In the genomic region with DNA sequence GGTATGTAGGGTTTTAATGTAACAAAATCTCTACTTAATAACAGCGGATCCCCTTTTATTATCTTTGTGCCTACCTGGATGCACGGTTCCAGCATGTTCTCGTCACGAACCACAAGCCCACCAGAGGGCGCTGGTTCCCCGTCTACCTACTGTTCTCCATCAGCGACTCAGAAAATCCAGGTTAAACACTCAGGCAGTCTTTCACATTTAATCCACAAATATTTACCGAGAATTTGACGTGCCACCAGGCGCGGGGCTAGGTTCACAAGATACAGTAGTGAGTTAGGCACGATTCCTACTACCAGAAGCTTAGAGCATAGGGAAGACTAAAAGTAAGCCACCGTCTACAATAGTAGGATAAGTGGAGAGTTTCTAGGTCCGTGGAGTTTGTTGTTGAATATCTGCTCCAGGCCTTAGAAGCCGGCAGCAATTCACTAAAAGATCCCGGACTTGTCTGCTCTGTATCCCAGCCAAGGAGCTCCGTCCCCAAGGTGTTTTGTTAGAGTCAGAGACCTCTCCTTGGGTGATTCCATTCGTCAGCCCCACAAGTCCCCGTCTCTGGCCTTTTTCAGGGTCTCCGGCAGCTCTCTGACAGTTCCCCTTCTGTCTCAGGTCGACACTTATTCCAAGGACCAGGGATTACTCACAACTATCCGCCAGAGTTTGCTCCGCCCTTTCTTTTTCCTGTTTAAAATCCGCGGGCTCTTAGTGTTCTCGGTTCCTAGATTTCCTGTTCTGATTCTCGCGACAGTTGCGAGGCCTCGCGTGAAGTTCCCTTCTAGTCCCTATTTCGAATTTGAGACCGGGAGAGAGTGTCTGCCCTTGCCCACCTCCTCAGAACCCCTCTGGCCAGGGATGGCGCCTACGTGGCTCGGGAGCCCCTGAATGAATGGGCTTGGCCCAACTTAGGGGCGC, we compare ENCODE assay signal across 8 cellular contexts. TPM values are rescaled to one million over a fixed set of nuclear protein-coding genes. Genes with fewer than 3 reads are reported as not detected.
DNase-seq lines count a peak whose midpoint lies in the region; ATAC-seq and TF ChIP-seq lines count a peak whose summit lies in the region.

No MANE protein-coding gene starts in this region.

- H3K4me1 ChIP-seq in right atrium auricular region (peaks cover 0 to 47% of the 10 kb centered on the region in 2 donors), uterus (peaks cover 0 to 9% of the 10 kb centered on the region in 2 donors)

- DNase-seq in NCI-H1436 (lab: John Stamatoyannopoulos, UW) (peak; percentile 93), T follicular helper cell (ENCODE audit: low read depth) (peak; percentile 83), amygdala (lab: John Stamatoyannopoulos, UW) (peak in 51 of 56 donors; percentile 14 to 95 (median 83)), right atrium auricular region (ENCODE audit: low spot score) (peak; percentile 93), putamen (ENCODE audit: low spot score) (peak; percentile 87), uterus (peak; percentile 93 to 96)

- TF ChIP-seq POLR2A in uterus (IDR thresholded peaks at IDR 0.05): no peak

- H3K27me3 ChIP-seq in right atrium auricular region (no peaks in the 10 kb centered on the region), uterus (no peaks in the 10 kb centered on the region)

- no peaks in the 10 kb centered on the region for H3K36me3 ChIP-seq in right atrium auricular region
- H3K36me3 ChIP-seq in uterus: no peaks in the 10 kb centered on the region

- peak; percentile 78 for TF ChIP-seq CTCF in GM12874 (IDR thresholded peaks at IDR 0.05; ENCODE audit: insufficient read depth, low read depth, low read length)
- peak; percentile 72 to 89 for TF ChIP-seq CTCF in right atrium auricular region (IDR thresholded peaks at IDR 0.05)
- TF ChIP-seq CTCF in uterus (IDR thresholded peaks at IDR 0.05): peak; percentile 74 to 88 (median 80)

- H3K9me3 ChIP-seq in right atrium auricular region (no peaks in the 10 kb centered on the region), uterus (no peaks in the 10 kb centered on the region)

- peak overlapping the region; percentile 72 to 75 for H3K4me3 ChIP-seq in right atrium auricular region
- peak overlapping the region; percentile 66 to 87 for H3K4me3 ChIP-seq in uterus

- peak overlapping the region; percentile 97 to 98 for H3K27ac ChIP-seq in right atrium auricular region
- peak overlapping the region; percentile 91 to 98 for H3K27ac ChIP-seq in uterus

- ATAC-seq in HG02840 (IDR thresholded peaks at IDR 0.05; ENCODE audit: low FRiP score, unreplicated experiment): peak; percentile 46

- intact Hi-C loops in uterus (cut with DNase I; ENCODE audit: low total_unique reads): no loop called here

RNA-seq across cellular contexts. Expression of a gene that starts 1.5 kb away (rescaled TPM):
- total RNA-seq in right atrium auricular region (1 to 10 TPM; 7.0 to 7.5 TPM), uterus (10 to 100 TPM in 1 of 4 donors, 1 to 10 TPM in 1, under 1 TPM in 1, not detected in 1; 0.26 to 34.6 (median 6.3) TPM)

RNA-seq across cellular contexts. Expression of a gene that starts 29.3 kb away (rescaled TPM):
- 10 to 100 TPM; 16.4 to 42.9 TPM for total RNA-seq in right atrium auricular region
- total RNA-seq in uterus: 100 to 1,000 TPM in 1 of 4 donors, 10 to 100 TPM in 3; 34.6 to 161 (median 58.1) TPM

RNA-seq across cellular contexts. Expression of a gene that starts 29.4 kb away (rescaled TPM):
- total RNA-seq in right atrium auricular region (1 to 10 TPM in 1 of 2 donors, under 1 TPM in 1; 0.59 to 1.3 TPM), uterus (1 to 10 TPM in 1 of 4 donors, under 1 TPM in 2, not detected in 1; under 0.01 to 1.3 (median 0.61) TPM)

Comparison
In these comparisons a context has a peak if more than half of its experiments do, and no peak if none do; other contexts are left out.
1. Peak in every context shown above with its lines: DNase-seq, ATAC-seq, H3K4me3 ChIP-seq and H3K27ac ChIP-seq.